In genomic region chr4:100079264-100079663, GRCh38 we compare ENCODE assay signal across 12 cellular contexts.
"Had no signal": no experiment of that assay in that cellular context is flagged by ENCODE, and none has a peak within 500 bp of the region (broad histone marks: within the 10 kb centered on the region; RNA-seq: fewer than 3 reads in every experiment).

No MANE protein-coding gene starts in this region.

- H3K4me3 ChIP-seq: dorsolateral prefrontal cortex, lower lobe of right lung, right atrium auricular region, smooth muscle cell, thoracic aorta had no signal

- H3K4me2 ChIP-seq: smooth muscle cell had no signal

- DNase-seq: activated CD4-positive, alpha-beta T cell treated with anti-CD3 and anti-CD28 coated beads for 4 hours; dorsolateral prefrontal cortex; lower lobe of right lung; stimulated activated naive CD4-positive, alpha-beta T cell treated with Interleukin-2 at 50 U/mL for 16 hours had no signal

- H3K4me3 Mint-ChIP-seq: activated naive CD4-positive, alpha-beta T cell treated with anti-CD3 and anti-CD28 coated beads, Interleukin-2, amount 50 U/mL, for 24 hours; mesothelial cell of epicardium had no signal

- H3K27me3 ChIP-seq: dorsolateral prefrontal cortex, neutrophil, right atrium auricular region had no signal

- H3K9me3 ChIP-seq: lower lobe of right lung, neutrophil, right atrium auricular region, thoracic aorta had no signal

- H3K9me3 Mint-ChIP-seq: activated naive CD4-positive, alpha-beta T cell treated with anti-CD3 and anti-CD28 coated beads, Interleukin-2, amount 50 U/mL, for 24 hours; mesothelial cell of epicardium had no signal

- H3K36me3 Mint-ChIP-seq: mesothelial cell of epicardium had no signal

- H3K4me1 Mint-ChIP-seq: mesothelial cell of epicardium had no signal

- ATAC-seq: esophagus mucosa, lower lobe of right lung had no signal

- H3K36me3 ChIP-seq: lower lobe of right lung, neutrophil, right atrium auricular region, thoracic aorta had no signal

- H3K27ac ChIP-seq: lower lobe of right lung, neutrophil, right atrium auricular region, thoracic aorta, VCaP had no signal

- H3K4me1 ChIP-seq: lower lobe of right lung, right atrium auricular region had no signal

- H3K27ac Mint-ChIP-seq: mesothelial cell of epicardium had no signal
